In genomic region chr5:20145240-20145639, GRCh38 we compare ENCODE assay signal across 21 cellular contexts.
DNase-seq lines count a peak whose midpoint lies in the region; ATAC-seq, FAIRE-seq and TF ChIP-seq lines count a peak whose summit lies in the region.
"Had no signal": no experiment of that assay in that cellular context is flagged by ENCODE, and none has a peak within 500 bp of the region (broad histone marks: within the 10 kb centered on the region; RNA-seq: fewer than 3 reads in every experiment).

No MANE protein-coding gene starts in this region.

- no peak overlapping the region for H3K9ac ChIP-seq in mammary epithelial cell (ENCODE audit: insufficient read depth, low read length)
- H3K9ac ChIP-seq: BLaER1, GM23248 had no signal

- H3K9me3 ChIP-seq in mammary epithelial cell (replicated peaks; ENCODE audit: insufficient read depth, low read length), result no peaks in the 10 kb centered on the region
- H3K9me3 ChIP-seq: BLaER1, Caco-2, HAP-1 had no signal

- intact Hi-C loops in mammary epithelial cell (cut with micrococcal nuclease), result no loop called here
- intact Hi-C loops in MCF 10A (cut with micrococcal nuclease), result no loop called here

- BruUV-seq in mammary epithelial cell (replicated peaks; lab: Mats Ljungman, UMichigan), result no TSS peak
- no TSS peak for BruUV-seq in MCF 10A (replicated peaks; lab: Mats Ljungman, UMichigan)

- POLR2A ChIA-PET in MCF 10A (lab: Yijun Ruan, JAX), result interaction anchor here (0.7 kb wide), 1 partner anchor 30 kb away, joined by 3 read pairs; no protein-coding TSS in a partner anchor

- FAIRE-seq in bronchial epithelial cell (lab: Jason Lieb, UNC), result no peak
- FAIRE-seq: GM12878 had no signal

- H3K4me1 Mint-ChIP-seq in MCF 10A (ENCODE audit: insufficient read depth, unreplicated experiment), result no peaks in the 10 kb centered on the region
- H3K4me1 Mint-ChIP-seq: B cell; CD4-positive, CD25-positive, alpha-beta regulatory T cell had no signal

- no peaks in the 10 kb centered on the region for H3K36me3 Mint-ChIP-seq in MCF 10A (ENCODE audit: insufficient read depth, unreplicated experiment)
- H3K36me3 Mint-ChIP-seq: CD4-positive, CD25-positive, alpha-beta regulatory T cell; CD8-positive, alpha-beta T cell had no signal

- H3K36me3 ChIP-seq in mammary epithelial cell (ENCODE audit: insufficient read depth, low read length) (no peaks in the 10 kb centered on the region), bronchial epithelial cell (ENCODE audit: control insufficient read depth, insufficient read depth, low read length) (no peaks in the 10 kb centered on the region)
- H3K36me3 ChIP-seq: BLaER1, HAP-1 had no signal

- 33% methylated on average over 1 of the region's 1 CpG for WGBS in mammary epithelial cell (ENCODE audit: low coverage, missing lambda C conversion rate)

- H3K4me3 ChIP-seq in mammary epithelial cell (replicated peaks in 1 of 3; ENCODE audit: insufficient read depth in 1 of 3, low read depth in 2 of 3, low read length in 3 of 3), result no peak overlapping the region
- H3K4me3 ChIP-seq in bronchial epithelial cell (ENCODE audit: low read depth, low read length), result no peak overlapping the region
- H3K4me3 ChIP-seq: BLaER1, GM12878, GM23248, HAP-1 had no signal

- no peak overlapping the region for H3K27ac ChIP-seq in mammary epithelial cell (ENCODE audit: insufficient read depth, low read depth, low read length)
- H3K27ac ChIP-seq: 22Rv1, BLaER1, C4-2B, GM23248 had no signal

- no peaks in the 10 kb centered on the region for H4K20me1 ChIP-seq in mammary epithelial cell (ENCODE audit: insufficient read depth, low read length)
- H4K20me1 ChIP-seq: BLaER1 had no signal

- no peak overlapping the region for H3K4me3 Mint-ChIP-seq in MCF 10A (ENCODE audit: unreplicated experiment)
- H3K4me3 Mint-ChIP-seq: B cell; CD4-positive, CD25-positive, alpha-beta regulatory T cell; CD8-positive, alpha-beta T cell had no signal

- CTCF ChIA-PET in mammary epithelial cell (lab: Charles Lee; ENCODE audit: low non-redundant PET) (no interaction called here), MCF 10A (lab: Yijun Ruan, JAX) (no interaction called here)

- no peaks in the 10 kb centered on the region for H3K9me3 Mint-ChIP-seq in MCF 10A (ENCODE audit: unreplicated experiment)

- H3K4me2 ChIP-seq in mammary epithelial cell (ENCODE audit: insufficient read depth, low read depth, low read length), result no peak overlapping the region
- H3K4me2 ChIP-seq: BLaER1 had no signal

- H3K27ac Mint-ChIP-seq in MCF 10A (ENCODE audit: low read depth, unreplicated experiment), result no peak overlapping the region
- H3K27ac Mint-ChIP-seq: B cell; CD4-positive, CD25-positive, alpha-beta regulatory T cell; CD8-positive, alpha-beta T cell had no signal

- H3K4me1 ChIP-seq in mammary epithelial cell (ENCODE audit: insufficient read depth, low read length), result no peaks in the 10 kb centered on the region
- H3K4me1 ChIP-seq: BLaER1, Caco-2, HAP-1 had no signal

- TF ChIP-seq CTCF in mammary epithelial cell (conservative IDR thresholded peaks at IDR 0.05 in 1 of 2, IDR thresholded peaks at IDR 0.05 in 1 of 2; ENCODE audit: extremely low read depth in 1 of 2, insufficient read depth in 1 of 2, low read depth in 1 of 2, low read length in 2 of 2) (no peak), MCF 10A (IDR thresholded peaks at IDR 0.05; ENCODE audit: unreplicated experiment) (no peak), bronchial epithelial cell (IDR thresholded peaks at IDR 0.05; ENCODE audit: insufficient read depth, low read length, severe bottlenecking) (no peak)

- H3K27me3 ChIP-seq in mammary epithelial cell (ENCODE audit: insufficient read depth, low read length) (peaks cover 2% of the 10 kb centered on the region), bronchial epithelial cell (ENCODE audit: control insufficient read depth, insufficient read depth, low read length) (no peaks in the 10 kb centered on the region)
- H3K27me3 ChIP-seq: BLaER1 had no signal

- no peaks in the 10 kb centered on the region for H3K27me3 Mint-ChIP-seq in MCF 10A (ENCODE audit: insufficient read depth, unreplicated experiment)
- H3K27me3 Mint-ChIP-seq: B cell; CD4-positive, CD25-positive, alpha-beta regulatory T cell had no signal

- dilution Hi-C loops in mammary epithelial cell (cut with HindIII; ENCODE audit: low sequenced_read_pairs), result no loop called here

- DNase-seq in mammary epithelial cell (peak; percentile 11), MCF 10A (ENCODE audit: unreplicated experiment) (no peak), OCI-M1 (lab: John Stamatoyannopoulos, UW) (peak; percentile 18), bronchial epithelial cell (ENCODE audit: low read depth) (peak; percentile 19), germinal center (ENCODE audit: low spot score) (no peak)
- DNase-seq: Caco-2; CD4-positive, CD25-positive, alpha-beta regulatory T cell; CD8-positive, alpha-beta T cell; DMS153; DND-41; GDM1; GM23248 had no signal

- no peaks in the 10 kb centered on the region for H3K79me2 ChIP-seq in mammary epithelial cell (ENCODE audit: insufficient read depth, low read length)

- no peak for ATAC-seq in HG03354 (IDR thresholded peaks at IDR 0.05; ENCODE audit: poor library complexity, severe bottlenecking, unreplicated experiment)
- no peak for ATAC-seq in GM21619 (IDR thresholded peaks at IDR 0.05; ENCODE audit: unreplicated experiment)
- ATAC-seq in GM18520 (IDR thresholded peaks at IDR 0.05; ENCODE audit: unreplicated experiment), result no peak
- ATAC-seq: CD8-positive, alpha-beta T cell; GM12878 had no signal

- in situ Hi-C loops in mammary epithelial cell (cut with MboI; ENCODE audit: low sequenced_read_pairs in 2 of 2), result no loop called here

- no peak overlapping the region for H2AFZ ChIP-seq in mammary epithelial cell (ENCODE audit: low read depth, low read length)
- H2AFZ ChIP-seq: GM23248 had no signal

Comparison
In these comparisons a context has a peak if more than half of its experiments do, and no peak if none do; other contexts are left out.
1. DNase-seq: peak in mammary epithelial cell (single experiment), OCI-M1 (single experiment) and bronchial epithelial cell (single experiment); none in MCF 10A (single experiment) and germinal center (single experiment).